ENCODE assay signal across 8 cellular contexts in genomic region chr5:119398713-119399492, GRCh38. TPM values are rescaled to one million over a fixed set of nuclear protein-coding genes. Genes with fewer than 3 reads are reported as not detected.
DNase-seq lines count a peak whose midpoint lies in the region; ATAC-seq and TF ChIP-seq lines count a peak whose summit lies in the region.

No MANE protein-coding gene starts in this region.

- H3K27ac Mint-ChIP-seq in activated CD8-positive, alpha-beta T cell treated with anti-CD3 and anti-CD28 coated beads for 36 hours, result peak overlapping the region; percentile 98
- H3K27ac Mint-ChIP-seq in activated CD8-positive, alpha-beta T cell treated with anti-CD3 and anti-CD28 coated beads, Interleukin-2, amount 10 ng/mL, durations not matched to agents 7 days and 5 days, result no peak overlapping the region
- H3K27ac Mint-ChIP-seq in T-helper 2 cell treated with Interferon-gamma antibody and Interleukin-4, amounts not matched to agents 5 μg/mL and 100 μg/mL, for 36 hours, result no peak overlapping the region

- CTCF ChIA-PET in activated CD8-positive, alpha-beta T cell treated with anti-CD3 and anti-CD28 coated beads for 36 hours (lab: Charles Lee), result interaction anchor here (0.8 to 8.7 kb wide), 10 partner anchors 12 to 124 kb away, joined by 3 to 93 read pairs (median 3); no protein-coding TSS in a partner anchor
- CTCF ChIA-PET in activated CD8-positive, alpha-beta T cell treated with anti-CD3 and anti-CD28 coated beads, Interleukin-2, amount 10 ng/mL, durations not matched to agents 7 days and 5 days (lab: Charles Lee), result interaction anchor here (0.9 to 5.9 kb wide), 4 partner anchors 12 to 328 kb away, joined by 3 to 60 read pairs (median 4); partner anchors contain the start of gene DMXL1

- H3K4me3 Mint-ChIP-seq in activated CD8-positive, alpha-beta T cell treated with anti-CD3 and anti-CD28 coated beads for 36 hours, result no peak overlapping the region
- no peak overlapping the region for H3K4me3 Mint-ChIP-seq in activated CD8-positive, alpha-beta T cell treated with anti-CD3 and anti-CD28 coated beads, Interleukin-2, amount 10 ng/mL, durations not matched to agents 7 days and 5 days
- H3K4me3 Mint-ChIP-seq in T-helper 2 cell treated with Interferon-gamma antibody and Interleukin-4, amounts not matched to agents 5 μg/mL and 100 μg/mL, for 36 hours, result no peak overlapping the region

- no peak for ATAC-seq in activated CD8-positive, alpha-beta T cell treated with anti-CD3 and anti-CD28 coated beads for 36 hours
- no peak for ATAC-seq in activated CD8-positive, alpha-beta T cell treated with anti-CD3 and anti-CD28 coated beads, Interleukin-2, amount 10 ng/mL, durations not matched to agents 7 days and 5 days
- peak; percentile 64 to 73 for ATAC-seq in lower lobe of right lung

- no peaks in the 10 kb centered on the region for H3K9me3 Mint-ChIP-seq in activated CD8-positive, alpha-beta T cell treated with anti-CD3 and anti-CD28 coated beads for 36 hours
- no peaks in the 10 kb centered on the region for H3K9me3 Mint-ChIP-seq in activated CD8-positive, alpha-beta T cell treated with anti-CD3 and anti-CD28 coated beads, Interleukin-2, amount 10 ng/mL, durations not matched to agents 7 days and 5 days (ENCODE audit: insufficient read depth)
- no peaks in the 10 kb centered on the region for H3K9me3 Mint-ChIP-seq in T-helper 2 cell treated with Interferon-gamma antibody and Interleukin-4, amounts not matched to agents 5 μg/mL and 100 μg/mL, for 36 hours

- peaks cover 69% of the 10 kb centered on the region for H3K4me1 Mint-ChIP-seq in activated CD8-positive, alpha-beta T cell treated with anti-CD3 and anti-CD28 coated beads for 36 hours (ENCODE audit: low read depth)
- peaks cover 45% of the 10 kb centered on the region for H3K4me1 Mint-ChIP-seq in activated CD8-positive, alpha-beta T cell treated with anti-CD3 and anti-CD28 coated beads, Interleukin-2, amount 10 ng/mL, durations not matched to agents 7 days and 5 days (ENCODE audit: low read depth)
- peaks cover 40% of the 10 kb centered on the region for H3K4me1 Mint-ChIP-seq in T-helper 2 cell treated with Interferon-gamma antibody and Interleukin-4, amounts not matched to agents 5 μg/mL and 100 μg/mL, for 36 hours (ENCODE audit: low read depth)

- no peak for TF ChIP-seq CTCF in activated CD8-positive, alpha-beta T cell treated with anti-CD3 and anti-CD28 coated beads for 36 hours (IDR thresholded peaks at IDR 0.05)
- no peak for TF ChIP-seq CTCF in lower lobe of right lung (IDR thresholded peaks at IDR 0.05)
- no peak for TF ChIP-seq CTCF in transverse colon (IDR thresholded peaks at IDR 0.05)
- no peak for TF ChIP-seq CTCF in brain microvascular endothelial cell (IDR thresholded peaks at IDR 0.05; ENCODE audit: low read depth, low read length, missing control alignments)

- TF ChIP-seq EP300 in transverse colon (IDR thresholded peaks at IDR 0.05; ENCODE audit: low read depth), result no peak

- WGBS in transverse colon (ENCODE audit: low coverage in 1 of 2), 2 donors, result 47 to 66% methylated on average over 7 to 13 of the region's 13 CpGs

- no peak for DNase-seq in activated CD8-positive, alpha-beta T cell treated with anti-CD3 and anti-CD28 coated beads for 36 hours
- DNase-seq in activated CD8-positive, alpha-beta T cell treated with anti-CD3 and anti-CD28 coated beads, Interleukin-2, amount 10 ng/mL, durations not matched to agents 7 days and 5 days, result no peak
- DNase-seq in cerebellar cortex (ENCODE audit: low spot score) (peak; percentile 81), lower lobe of right lung (peak; percentile 52), transverse colon (peak; percentile 73), brain microvascular endothelial cell (no peak)
- DNase-seq in T-helper 2 cell treated with Interferon-gamma antibody and Interleukin-4, amounts not matched to agents 5 μg/mL and 100 μg/mL, for 36 hours (ENCODE audit: low spot score), result no peak
- DNase-seq in stimulated activated CD4-positive, alpha-beta T cell treated with anti-CD3 and anti-CD28 coated beads, Interleukin-2, amount 100 ng/mL, for 48 hours, result no peak

- H3K27me3 ChIP-seq in lower lobe of right lung (ENCODE audit: low read depth) (no peaks in the 10 kb centered on the region), transverse colon (no peaks in the 10 kb centered on the region), brain microvascular endothelial cell (replicated peaks) (no peaks in the 10 kb centered on the region)

- peaks cover 43% of the 10 kb centered on the region for H3K36me3 Mint-ChIP-seq in activated CD8-positive, alpha-beta T cell treated with anti-CD3 and anti-CD28 coated beads for 36 hours (ENCODE audit: low read depth)
- peaks cover 36% of the 10 kb centered on the region for H3K36me3 Mint-ChIP-seq in activated CD8-positive, alpha-beta T cell treated with anti-CD3 and anti-CD28 coated beads, Interleukin-2, amount 10 ng/mL, durations not matched to agents 7 days and 5 days (ENCODE audit: low read depth)
- H3K36me3 Mint-ChIP-seq in T-helper 2 cell treated with Interferon-gamma antibody and Interleukin-4, amounts not matched to agents 5 μg/mL and 100 μg/mL, for 36 hours (ENCODE audit: low read depth), result peaks cover 24% of the 10 kb centered on the region

- POLR2A ChIA-PET in activated CD8-positive, alpha-beta T cell treated with anti-CD3 and anti-CD28 coated beads for 36 hours (lab: Charles Lee), result interaction anchor here (0.7 to 4.0 kb wide), 9 partner anchors 10 to 61 kb away, joined by 3 to 16 read pairs (median 4); partner anchors contain the start of gene TNFAIP8
- POLR2A ChIA-PET in activated CD8-positive, alpha-beta T cell treated with anti-CD3 and anti-CD28 coated beads, Interleukin-2, amount 10 ng/mL, durations not matched to agents 7 days and 5 days (lab: Charles Lee), result interaction anchor here (1.3 kb wide), 1 partner anchor 131 kb away, joined by 3 read pairs; no protein-coding TSS in a partner anchor

- H3K4me1 ChIP-seq in lower lobe of right lung (peaks cover 17% of the 10 kb centered on the region), transverse colon (peaks cover 0 to 28% (median 13%) of the 10 kb centered on the region in 4 donors)

- H3K27me3 Mint-ChIP-seq in activated CD8-positive, alpha-beta T cell treated with anti-CD3 and anti-CD28 coated beads for 36 hours, result no peaks in the 10 kb centered on the region
- H3K27me3 Mint-ChIP-seq in activated CD8-positive, alpha-beta T cell treated with anti-CD3 and anti-CD28 coated beads, Interleukin-2, amount 10 ng/mL, durations not matched to agents 7 days and 5 days (ENCODE audit: low read depth), result no peaks in the 10 kb centered on the region
- no peaks in the 10 kb centered on the region for H3K27me3 Mint-ChIP-seq in T-helper 2 cell treated with Interferon-gamma antibody and Interleukin-4, amounts not matched to agents 5 μg/mL and 100 μg/mL, for 36 hours (ENCODE audit: low read depth)

- no peak overlapping the region for H3K27ac ChIP-seq in lower lobe of right lung
- peak overlapping the region; percentile 13 to 29 (median 20) for H3K27ac ChIP-seq in transverse colon
- no peak overlapping the region for H3K27ac ChIP-seq in brain microvascular endothelial cell

- in situ Hi-C loops in transverse colon (cut with MboI; ENCODE audit: low pct_ligation_motif_present in 1 of 4, low pct_unique_long_range_greater_than_20kb in 1 of 4, low sequenced_read_pairs in 3 of 4) (no loop called here), brain microvascular endothelial cell (cut with HindIII; ENCODE audit: low pct_ligation_motif_present, low sequenced_read_pairs) (no loop called here)

- TF ChIP-seq POLR2A in transverse colon (IDR thresholded peaks at IDR 0.05), result no peak

- H3K36me3 ChIP-seq in lower lobe of right lung (no peaks in the 10 kb centered on the region), transverse colon (no peaks in the 10 kb centered on the region), brain microvascular endothelial cell (replicated peaks) (no peaks in the 10 kb centered on the region)

- intact Hi-C loops in activated CD8-positive, alpha-beta T cell treated with anti-CD3 and anti-CD28 coated beads for 36 hours (cut with micrococcal nuclease), result loop anchor here (5.0 kb wide), 3 partner anchors 42 to 127 kb away; partner anchors contain the start of gene TNFAIP8
- intact Hi-C loops in lower lobe of right lung (cut with DNase I), result no loop called here
- intact Hi-C loops in transverse colon (cut with DNase I; ENCODE audit: low total_unique reads), result no loop called here

- H3K9me3 ChIP-seq in lower lobe of right lung (no peaks in the 10 kb centered on the region), transverse colon (no peaks in the 10 kb centered on the region)

- no peak overlapping the region for H3K4me3 ChIP-seq in lower lobe of right lung
- H3K4me3 ChIP-seq in transverse colon, result no peak overlapping the region
- no peak overlapping the region for H3K4me3 ChIP-seq in brain microvascular endothelial cell (ENCODE audit: low read depth, low read length)

RNA-seq across cellular contexts. Expression of gene TNFAIP8, which starts 43.1 kb away (rescaled TPM):
- 100 to 1,000 TPM; 135 to 141 TPM for total RNA-seq in activated CD8-positive, alpha-beta T cell treated with anti-CD3 and anti-CD28 coated beads for 36 hours
- total RNA-seq in activated CD8-positive, alpha-beta T cell treated with anti-CD3 and anti-CD28 coated beads, Interleukin-2, amount 10 ng/mL, durations not matched to agents 7 days and 5 days, result 100 to 1,000 TPM; 123 to 127 TPM
- 29.5 TPM for total RNA-seq in lower lobe of right lung
- total RNA-seq in transverse colon, result 10 to 100 TPM in 3 of 4 donors, 1 to 10 TPM in 1; 9.8 to 28.1 (median 22.5) TPM

RNA-seq across cellular contexts. Expression of gene HSD17B4, which starts 53.4 kb away (rescaled TPM):
- total RNA-seq in activated CD8-positive, alpha-beta T cell treated with anti-CD3 and anti-CD28 coated beads for 36 hours, result 100 to 1,000 TPM in 1 of 2 experiments, 10 to 100 TPM in 1; 94.3 to 111 TPM
- 10 to 100 TPM; 68.9 to 78.9 TPM for total RNA-seq in activated CD8-positive, alpha-beta T cell treated with anti-CD3 and anti-CD28 coated beads, Interleukin-2, amount 10 ng/mL, durations not matched to agents 7 days and 5 days
- total RNA-seq in lower lobe of right lung (364 TPM), transverse colon (100 to 1,000 TPM; 105 to 224 (median 166) TPM)

Comparison
In these comparisons a context has a peak if more than half of its experiments do, and no peak if none do; other contexts are left out.
1. ATAC-seq: peak in lower lobe of right lung (2 of 2); none in activated CD8-positive, alpha-beta T cell treated with anti-CD3 and anti-CD28 coated beads for 36 hours (single experiment) and activated CD8-positive, alpha-beta T cell treated with anti-CD3 and anti-CD28 coated beads, Interleukin-2, amount 10 ng/mL, durations not matched to agents 7 days and 5 days (single experiment).
2. DNase-seq: peak in cerebellar cortex (single experiment), lower lobe of right lung (single experiment) and transverse colon (single experiment); none in activated CD8-positive, alpha-beta T cell treated with anti-CD3 and anti-CD28 coated beads for 36 hours (single experiment), activated CD8-positive, alpha-beta T cell treated with anti-CD3 and anti-CD28 coated beads, Interleukin-2, amount 10 ng/mL, durations not matched to agents 7 days and 5 days (single experiment), T-helper 2 cell treated with Interferon-gamma antibody and Interleukin-4, amounts not matched to agents 5 μg/mL and 100 μg/mL, for 36 hours (single experiment), brain microvascular endothelial cell (single experiment) and stimulated activated CD4-positive, alpha-beta T cell treated with anti-CD3 and anti-CD28 coated beads, Interleukin-2, amount 100 ng/mL, for 48 hours (0 of 2).
3. H3K27ac ChIP-seq: peak in transverse colon (4 of 4); none in lower lobe of right lung (single experiment) and brain microvascular endothelial cell (single experiment).